20 cellular contexts compared by ENCODE assay signal in genomic region chrX:7946960-7947359, GRCh38. TPM values are rescaled to one million over a fixed set of nuclear protein-coding genes. Genes with fewer than 3 reads are reported as not detected.
DNase-seq lines count a peak whose midpoint lies in the region; FAIRE-seq and TF ChIP-seq lines count a peak whose summit lies in the region.
"Had no signal": no experiment of that assay in that cellular context is flagged by ENCODE, and none has a peak within 500 bp of the region (broad histone marks: within the 10 kb centered on the region; RNA-seq: fewer than 3 reads in every experiment).

No MANE protein-coding gene starts in this region.

- H3K9me3 Mint-ChIP-seq in astrocyte (ENCODE audit: unreplicated experiment), result no peaks in the 10 kb centered on the region
- H3K9me3 Mint-ChIP-seq: CD14-positive monocyte; CD4-positive, alpha-beta T cell; HFFc6 had no signal

- H3K23ac ChIP-seq in mesendoderm (ENCODE audit: low read length), result no peak overlapping the region

- H3K36me3 ChIP-seq in cardiac muscle cell (no peaks in the 10 kb centered on the region), right atrium auricular region (no peaks in the 10 kb centered on the region), astrocyte (ENCODE audit: insufficient read depth, low read length) (no peaks in the 10 kb centered on the region), mesendoderm (ENCODE audit: control insufficient read depth, insufficient read depth, low read length) (no peaks in the 10 kb centered on the region), vagina (no peaks in the 10 kb centered on the region)
- H3K36me3 ChIP-seq: BLaER1, HAP-1 had no signal

- no peaks in the 10 kb centered on the region for H3K36me3 Mint-ChIP-seq in astrocyte (ENCODE audit: low read depth, unreplicated experiment)
- H3K36me3 Mint-ChIP-seq: CD14-positive monocyte had no signal

- no CpG with 5 or more reads among the region's 2 CpGs for WGBS in mesendoderm (ENCODE audit: extremely low coverage, insufficient coverage, low lambda C conversion rate)

- no peak overlapping the region for H3K4me3 Mint-ChIP-seq in astrocyte (ENCODE audit: unreplicated experiment)
- H3K4me3 Mint-ChIP-seq: B cell; CD14-positive monocyte; CD4-positive, alpha-beta T cell; CD8-positive, alpha-beta memory T cell; HFFc6 had no signal

- no peak overlapping the region for H3K27ac Mint-ChIP-seq in astrocyte (ENCODE audit: unreplicated experiment)
- H3K27ac Mint-ChIP-seq: B cell; CD14-positive monocyte; CD4-positive, alpha-beta T cell; CD8-positive, alpha-beta memory T cell; HFFc6 had no signal

- H4K20me1 ChIP-seq in astrocyte (ENCODE audit: insufficient read depth, low read length), result no peaks in the 10 kb centered on the region
- H4K20me1 ChIP-seq: BLaER1 had no signal

- no peaks in the 10 kb centered on the region for H3K79me1 ChIP-seq in mesendoderm (ENCODE audit: low read length)

- no peak overlapping the region for H4K8ac ChIP-seq in mesendoderm (ENCODE audit: low read depth, low read length)

- H3K27me3 ChIP-seq in cardiac muscle cell (no peaks in the 10 kb centered on the region), right atrium auricular region (no peaks in the 10 kb centered on the region), astrocyte (ENCODE audit: insufficient read depth, low read length) (no peaks in the 10 kb centered on the region), mesendoderm (ENCODE audit: insufficient read depth, low read length, poor library complexity) (no peaks in the 10 kb centered on the region), vagina (no peaks in the 10 kb centered on the region)
- H3K27me3 ChIP-seq: BLaER1 had no signal

- H3K4me2 ChIP-seq in astrocyte (ENCODE audit: low read length), result no peak overlapping the region
- H3K4me2 ChIP-seq in mesendoderm (ENCODE audit: low read length), result no peak overlapping the region
- H3K4me2 ChIP-seq: BLaER1 had no signal

- H3K27ac ChIP-seq in cardiac muscle cell (peak overlapping the region; percentile 70), right atrium auricular region (no peak overlapping the region), astrocyte (ENCODE audit: low read depth, low read length) (no peak overlapping the region), mesendoderm (ENCODE audit: low read depth, low read length) (no peak overlapping the region), vagina (no peak overlapping the region)
- H3K27ac ChIP-seq: 22Rv1, BLaER1, GM23248 had no signal

- TF ChIP-seq POLR2A in vagina (IDR thresholded peaks at IDR 0.05), result no peak

- H4K5ac ChIP-seq in mesendoderm (ENCODE audit: low read length), result no peak overlapping the region

- intact Hi-C loops in vagina (cut with DNase I), result no loop called here

- DNase-seq in cardiac muscle cell (ENCODE audit: low read depth in 1 of 2, low spot score in 1 of 2) (peak in 1 of 2 donors; percentile 15), right atrium auricular region (ENCODE audit: low spot score) (no peak), astrocyte (ENCODE audit: low read depth) (no peak), mesendoderm (peak; percentile 42), C1 segment of cervical spinal cord (lab: John Stamatoyannopoulos, UW) (no peak), vagina (ENCODE audit: extremely low spot score in 2 of 2) (no peak)
- DNase-seq: Calu3; CD4-positive, alpha-beta T cell; CD8-positive, alpha-beta memory T cell; DMS53; DMS79 treated with DMSO at 0.1 percent for 48 hours; GM23248; HFFc6 had no signal

- H2AFZ ChIP-seq in astrocyte (ENCODE audit: low read depth, low read length), result no peak overlapping the region
- H2AFZ ChIP-seq: GM23248 had no signal

- H3K4me1 Mint-ChIP-seq in astrocyte (ENCODE audit: low read depth, unreplicated experiment), result no peaks in the 10 kb centered on the region
- H3K4me1 Mint-ChIP-seq: CD14-positive monocyte; CD8-positive, alpha-beta memory T cell had no signal

- H3K4me3 ChIP-seq in cardiac muscle cell, result no peak overlapping the region
- H3K4me3 ChIP-seq in right atrium auricular region, result no peak overlapping the region
- H3K4me3 ChIP-seq in astrocyte (ENCODE audit: insufficient read depth, low read depth, low read length), result no peak overlapping the region
- no peak overlapping the region for H3K4me3 ChIP-seq in mesendoderm (ENCODE audit: low read length)
- no peak overlapping the region for H3K4me3 ChIP-seq in vagina
- H3K4me3 ChIP-seq: BLaER1, GM23248, HAP-1 had no signal

- H2AK5ac ChIP-seq in mesendoderm (ENCODE audit: low read length), result no peak overlapping the region

- no peak overlapping the region for H3K9ac ChIP-seq in astrocyte (ENCODE audit: low read length)
- no peak overlapping the region for H3K9ac ChIP-seq in mesendoderm (ENCODE audit: low read length)
- H3K9ac ChIP-seq: BLaER1, GM23248 had no signal

- H3K27me3 Mint-ChIP-seq in astrocyte (ENCODE audit: low read depth, unreplicated experiment), result no peaks in the 10 kb centered on the region
- H3K27me3 Mint-ChIP-seq: CD4-positive, alpha-beta T cell had no signal

- H3K79me2 ChIP-seq in astrocyte (ENCODE audit: insufficient read depth, low read length), result no peaks in the 10 kb centered on the region
- H3K79me2 ChIP-seq in mesendoderm (ENCODE audit: control insufficient read depth, insufficient read depth, low read length), result no peaks in the 10 kb centered on the region

- H3K18ac ChIP-seq in mesendoderm (ENCODE audit: low read length), result no peak overlapping the region

- no peaks in the 10 kb centered on the region for H3K9me3 ChIP-seq in cardiac muscle cell (ENCODE audit: low read depth)
- no peaks in the 10 kb centered on the region for H3K9me3 ChIP-seq in right atrium auricular region
- H3K9me3 ChIP-seq in astrocyte (ENCODE audit: insufficient read depth, low read depth, low read length), result no peaks in the 10 kb centered on the region
- no peaks in the 10 kb centered on the region for H3K9me3 ChIP-seq in vagina
- H3K9me3 ChIP-seq: BLaER1, HAP-1 had no signal

- TF ChIP-seq CTCF in cardiac muscle cell (IDR thresholded peaks at IDR 0.05; ENCODE audit: low read depth, low read length) (no peak), right atrium auricular region (IDR thresholded peaks at IDR 0.05) (no peak), astrocyte (IDR thresholded peaks at IDR 0.05; ENCODE audit: insufficient read depth, low read depth, low read length) (no peak), vagina (IDR thresholded peaks at IDR 0.05) (no peak)

- H2BK120ac ChIP-seq in mesendoderm (ENCODE audit: low read depth, low read length), result no peak overlapping the region

- no peak overlapping the region for H2BK15ac ChIP-seq in mesendoderm (replicated peaks; ENCODE audit: low read depth)

- no peak overlapping the region for H3K4ac ChIP-seq in mesendoderm (ENCODE audit: low read depth, low read length)

- FAIRE-seq in astrocyte (lab: Jason Lieb, UNC), result peak; percentile 9
- FAIRE-seq: GM12892 had no signal

- H2BK5ac ChIP-seq in mesendoderm (ENCODE audit: low read length), result no peak overlapping the region

- H3K4me1 ChIP-seq in cardiac muscle cell (ENCODE audit: low read depth) (peaks cover 22% of the 10 kb centered on the region), right atrium auricular region (no peaks in the 10 kb centered on the region), astrocyte (ENCODE audit: insufficient read depth, low read length) (no peaks in the 10 kb centered on the region), mesendoderm (ENCODE audit: control insufficient read depth, low read depth, low read length) (no peaks in the 10 kb centered on the region), vagina (no peaks in the 10 kb centered on the region)
- H3K4me1 ChIP-seq: BLaER1, HAP-1 had no signal

- no peak overlapping the region for H3K56ac ChIP-seq in mesendoderm (ENCODE audit: low read length)

RNA-seq across cellular contexts. Expression of gene PNPLA4, which starts 19.7 kb away (rescaled TPM):
- total RNA-seq in cardiac muscle cell (56.2 and 58.5 TPM in 2 replicates), right atrium auricular region (10 to 100 TPM; 34.0 to 52.6 TPM), astrocyte (12.1 and 12.8 TPM in 2 replicates), vagina (8.6 TPM)
- polyA plus RNA-seq in cardiac muscle cell, result 70.4 and 72.6 TPM in 2 replicates
- polyA plus RNA-seq in mesendoderm (2013, experiment 1 of 2), result 19.0 TPM
- polyA plus RNA-seq in mesendoderm (2013, experiment 2 of 2), result 19.3 TPM
- total RNA-seq: H4 had no signal
